In the genomic region with DNA sequence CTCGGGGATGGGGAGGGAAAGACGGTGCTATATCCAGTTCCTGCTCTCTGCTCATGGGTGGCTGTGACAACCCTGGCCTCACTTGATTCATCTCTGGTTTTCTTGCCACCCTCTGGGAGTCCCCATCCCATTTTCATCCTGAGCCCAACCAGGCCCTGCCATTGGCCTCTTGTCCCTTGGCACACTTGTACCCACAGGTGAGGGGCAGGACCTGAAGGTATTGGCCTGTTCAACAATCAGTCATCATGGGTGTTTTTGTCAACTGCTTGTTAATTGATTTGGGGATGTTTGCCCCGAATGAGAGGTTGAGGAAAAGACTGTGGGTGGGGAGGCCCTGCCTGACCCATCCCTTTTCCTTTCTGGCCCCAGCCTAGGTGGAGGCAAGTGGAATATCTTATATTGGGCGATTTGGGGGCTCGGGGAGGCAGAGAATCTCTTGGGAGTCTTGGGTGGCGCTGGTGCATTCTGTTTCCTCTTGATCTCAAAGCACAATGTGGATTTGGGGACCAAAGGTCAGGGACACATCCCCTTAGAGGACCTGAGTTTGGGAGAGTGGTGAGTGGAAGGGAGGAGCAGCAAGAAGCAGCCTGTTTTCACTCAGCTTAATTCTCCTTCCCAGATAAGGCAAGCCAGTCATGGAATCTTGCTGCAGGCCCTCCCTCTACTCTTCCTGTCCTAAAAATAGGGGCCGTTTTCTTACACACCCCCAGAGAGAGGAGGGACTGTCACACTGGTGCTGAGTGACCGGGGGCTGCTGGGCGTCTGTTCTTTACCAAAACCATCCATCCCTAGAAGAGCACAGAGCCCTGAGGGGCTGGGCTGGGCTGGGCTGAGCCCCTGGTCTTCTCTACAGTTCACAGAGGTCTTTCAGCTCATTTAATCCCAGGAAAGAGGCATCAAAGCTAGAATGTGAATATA, we compare ENCODE assay signal across 12 cellular contexts. TPM values are rescaled to one million over a fixed set of nuclear protein-coding genes. Genes with fewer than 3 reads are reported as not detected.
A peak's percentile ranks its signal among the peaks of the same experiment; 100 is the strongest.
DNase-seq lines count a peak whose midpoint lies in the region; ATAC-seq, FAIRE-seq and TF ChIP-seq lines count a peak whose summit lies in the region.
"Had no signal": no experiment of that assay in that cellular context is flagged by ENCODE, and none has a peak within 500 bp of the region (broad histone marks: within the 10 kb centered on the region; RNA-seq: fewer than 3 reads in every experiment).

No MANE protein-coding gene starts in this region.

- H3F3A ChIP-seq in GM23338 (replicated peaks; ENCODE audit: low read depth) = peaks cover 19% of the 10 kb centered on the region; the same call in 1 of the 2 replicates

- H3K9me3 ChIP-seq in kidney (ENCODE audit: control insufficient read depth in 1 of 2, low read length in 2 of 2) (no peaks in the 10 kb centered on the region), osteoblast (ENCODE audit: low read depth, low read length) (no peaks in the 10 kb centered on the region)

- H3K4me1 Mint-ChIP-seq in GM23338 = peaks cover 27% of the 10 kb centered on the region
- peaks cover 33% of the 10 kb centered on the region for H3K4me1 Mint-ChIP-seq in activated naive CD8-positive, alpha-beta T cell (ENCODE audit: low read depth)
- peaks cover 43% of the 10 kb centered on the region for H3K4me1 Mint-ChIP-seq in stimulated activated memory B cell treated with anti-CD40 and anti-IgM and Interleukin-4, amounts not matched to agents 10 μg/mL and 1 μg/mL and 100 μg/mL, for 72 hours

- no peak for FAIRE-seq in kidney (lab: Jason Lieb, UNC)

- peaks cover 8% of the 10 kb centered on the region for H4K20me1 ChIP-seq in GM23338 (replicated peaks; ENCODE audit: insufficient read depth)
- H4K20me1 ChIP-seq in osteoblast (ENCODE audit: insufficient read depth, low read length) = peaks cover 49% of the 10 kb centered on the region

- H3K4me1 ChIP-seq in GM23338 (ENCODE audit: insufficient read depth) = peaks cover 14% of the 10 kb centered on the region
- H3K4me1 ChIP-seq in kidney (ENCODE audit: control insufficient read depth in 1 of 2, insufficient read depth in 1 of 2, low read depth in 1 of 2, low read length in 2 of 2) = peaks cover 3 to 6% of the 10 kb centered on the region in 2 donors
- H3K4me1 ChIP-seq in osteoblast (ENCODE audit: insufficient read depth, low read length) = peaks cover 20% of the 10 kb centered on the region

- H3K9me3 Mint-ChIP-seq in GM23338 = no peaks in the 10 kb centered on the region
- no peaks in the 10 kb centered on the region for H3K9me3 Mint-ChIP-seq in activated naive CD8-positive, alpha-beta T cell (ENCODE audit: low read depth)
- H3K9me3 Mint-ChIP-seq in stimulated activated memory B cell treated with anti-CD40 and anti-IgM and Interleukin-4, amounts not matched to agents 10 μg/mL and 1 μg/mL and 100 μg/mL, for 72 hours = no peaks in the 10 kb centered on the region

- no peak overlapping the region for H3K4me2 ChIP-seq in GM23338
- no peak overlapping the region for H3K4me2 ChIP-seq in osteoblast (ENCODE audit: insufficient read depth, low read length)

- no peaks in the 10 kb centered on the region for H3K27me3 ChIP-seq in GM23338 (ENCODE audit: insufficient read depth)
- no peaks in the 10 kb centered on the region for H3K27me3 ChIP-seq in osteoblast (ENCODE audit: insufficient read depth, low read length)

- TF ChIP-seq CTCF in GM23338 (conservative IDR thresholded peaks at IDR 0.05; ENCODE audit: low read depth in 2 of 2) = no peak
- TF ChIP-seq CTCF in kidney (IDR thresholded peaks at IDR 0.05; ENCODE audit: borderline replicate concordance, extremely low read depth, insufficient read depth) = no peak
- no peak for TF ChIP-seq CTCF in osteoblast (IDR thresholded peaks at IDR 0.05; ENCODE audit: extremely low read depth, low read depth, low read length)

- no peak for ATAC-seq in GM23338
- ATAC-seq in stimulated activated memory B cell treated with anti-CD40 and anti-IgM and Interleukin-4, amounts not matched to agents 10 μg/mL and 1 μg/mL and 100 μg/mL, for 72 hours = no peak

- H3K27ac Mint-ChIP-seq in GM23338 = peak overlapping the region; percentile 74; the same call in 1 of the 2 replicates
- peak overlapping the region; percentile 81 for H3K27ac Mint-ChIP-seq in activated naive CD8-positive, alpha-beta T cell
- peak overlapping the region; percentile 76 for H3K27ac Mint-ChIP-seq in stimulated activated memory B cell treated with anti-CD40 and anti-IgM and Interleukin-4, amounts not matched to agents 10 μg/mL and 1 μg/mL and 100 μg/mL, for 72 hours

- no peak overlapping the region for H3K4me3 Mint-ChIP-seq in GM23338
- no peak overlapping the region for H3K4me3 Mint-ChIP-seq in activated naive CD8-positive, alpha-beta T cell
- H3K4me3 Mint-ChIP-seq in stimulated activated memory B cell treated with anti-CD40 and anti-IgM and Interleukin-4, amounts not matched to agents 10 μg/mL and 1 μg/mL and 100 μg/mL, for 72 hours = no peak overlapping the region

- intact Hi-C loops in kidney (cut with DNase I) = no loop called here

- H3K36me3 ChIP-seq in GM23338 (ENCODE audit: insufficient read depth) = no peaks in the 10 kb centered on the region; the same call in 1 of the 2 replicates
- H3K36me3 ChIP-seq in kidney (ENCODE audit: control insufficient read depth in 1 of 2, insufficient read depth in 2 of 2, low read length in 2 of 2) = peaks cover 22 to 29% of the 10 kb centered on the region in 2 donors
- H3K36me3 ChIP-seq in osteoblast (ENCODE audit: insufficient read depth, low read length) = peaks cover 55% of the 10 kb centered on the region

- H3K27ac ChIP-seq in GM23338 (ENCODE audit: low read depth) = 0 out of 2 replicates have a peak overlapping the region, but pooled peaks have one; percentile 50
- H3K27ac ChIP-seq in kidney (ENCODE audit: low read depth in 2 of 2, low read length in 2 of 2) = no peak overlapping the region
- no peak overlapping the region for H3K27ac ChIP-seq in osteoblast (ENCODE audit: low read depth, low read length)

- H3K9me2 ChIP-seq in GM23338 (ENCODE audit: insufficient read depth) = 0 out of 2 replicates have a peak, but pooled peaks cover 3% of the 10 kb centered on the region

- H3K9ac ChIP-seq in kidney (ENCODE audit: low read length in 2 of 2) = no peak overlapping the region

- H2AFZ ChIP-seq in GM23338 (no peak overlapping the region), osteoblast (ENCODE audit: low read length) (no peak overlapping the region)

- H3K79me2 ChIP-seq in GM23338 (replicated peaks; ENCODE audit: insufficient read depth) (no peaks in the 10 kb centered on the region), osteoblast (ENCODE audit: insufficient read depth, low read length) (peaks cover 9% of the 10 kb centered on the region)

- no peak overlapping the region for H3K4me3 ChIP-seq in GM23338
- no peak overlapping the region for H3K4me3 ChIP-seq in kidney (ENCODE audit: low read length in 2 of 2)
- H3K4me3 ChIP-seq in osteoblast (ENCODE audit: insufficient read depth, low read length) = no peak overlapping the region

- H3K27me3 Mint-ChIP-seq in GM23338 (ENCODE audit: insufficient read depth, low read depth, poor library complexity) = peaks cover 13% of the 10 kb centered on the region
- H3K27me3 Mint-ChIP-seq in activated naive CD8-positive, alpha-beta T cell = no peaks in the 10 kb centered on the region
- H3K27me3 Mint-ChIP-seq in stimulated activated memory B cell treated with anti-CD40 and anti-IgM and Interleukin-4, amounts not matched to agents 10 μg/mL and 1 μg/mL and 100 μg/mL, for 72 hours = no peaks in the 10 kb centered on the region

- peaks cover 38% of the 10 kb centered on the region for H3K36me3 Mint-ChIP-seq in GM23338 (ENCODE audit: low read depth)
- H3K36me3 Mint-ChIP-seq in activated naive CD8-positive, alpha-beta T cell = no peaks in the 10 kb centered on the region
- H3K36me3 Mint-ChIP-seq in stimulated activated memory B cell treated with anti-CD40 and anti-IgM and Interleukin-4, amounts not matched to agents 10 μg/mL and 1 μg/mL and 100 μg/mL, for 72 hours = peaks cover 48% of the 10 kb centered on the region

- DNase-seq in GM23338 (ENCODE audit: low spot score) (no peak), kidney (peak; percentile 49), T1000 (lab: John Stamatoyannopoulos, UW) (no peak), DMS53 (lab: John Stamatoyannopoulos, UW) (no peak), osteoblast (ENCODE audit: insufficient read length, low spot score, missing footprints) (no peak)
- DNase-seq in activated effector memory CD4-positive, alpha-beta T cell treated with Interleukin-2 at 50 U/mL for 16 hours = no peak
- DNase-seq: DND-41, hypothalamus, KG1, NCI-H226 had no signal

TF ChIP-seq in GM23338, 12 proteins besides CTCF, POLR2A, EP300 and RAD21 (continues in another document):
- TF ChIP-seq ZNF331 (CRISPR knock-in tag; IDR thresholded peaks at IDR 0.05; ENCODE audit: low read depth) (no peak), STAT1 (IDR thresholded peaks at IDR 0.05; ENCODE audit: unreplicated experiment) (no peak), ZNF114 (CRISPR knock-in tag; IDR thresholded peaks at IDR 0.05) (no peak), EZH2 (IDR thresholded peaks at IDR 0.05; ENCODE audit: low read depth, unreplicated experiment) (no peak)

RNA-seq across cellular contexts. Expression of a gene that starts 46.6 kb away (rescaled TPM):
- not detected in 2 replicates for total RNA-seq in GM23338 (2014; rRNA removed; shearing (Covaris generic))
- polyA plus RNA-seq in GM23338 (2016; fragmentation: Nextera tagmentation; extraction: Ambion mirVana) = not detected in 2 replicates
- not detected for total RNA-seq in kidney
- not detected for polyA plus RNA-seq in kidney (ENCODE audit: insufficient read depth, low read depth, low replicate concordance)
- not detected in 2 replicates for total RNA-seq in osteoblast

RNA-seq across cellular contexts. Expression of a gene that starts 50.8 kb away (rescaled TPM):
- total RNA-seq in GM23338 (2014; rRNA removed; shearing (Covaris generic)) = 139 and 173 TPM in 2 replicates
- polyA plus RNA-seq in GM23338 (2016; fragmentation: Nextera tagmentation; extraction: Ambion mirVana) (48.5 and 48.7 TPM in 2 replicates), kidney (ENCODE audit: insufficient read depth, low read depth, low replicate concordance) (62.5 TPM)
- total RNA-seq in kidney (138 TPM), osteoblast (215 and 228 TPM in 2 replicates)
